8 cellular contexts compared by ENCODE assay signal in genomic region chr11:8682219-8683114, GRCh38. TPM values are rescaled to one million over a fixed set of nuclear protein-coding genes. Genes with fewer than 3 reads are reported as not detected.
DNase-seq lines count a peak whose midpoint lies in the region; FAIRE-seq and TF ChIP-seq lines count a peak whose summit lies in the region.

Gene RPL27A, plus strand, starts transcription at chr11:8682792. Its CDS starts 22 bp downstream, at chr11:8682814.
Gene TRIM66, minus strand, starts transcription at chr11:8682665. Its CDS starts 10,391 bp downstream, at chr11:8672274.

- peak within 1 kb of the TSS; percentile 92 for H3K27ac ChIP-seq in MM.1S (ENCODE audit: low read length)
- peak within 1 kb of the TSS; percentile 91 to 98 (median 97) for H3K27ac ChIP-seq in stomach

- peaks cover 33% of the 10 kb centered on the region for H3K36me3 Mint-ChIP-seq in neural crest cell (ENCODE audit: low read depth)

- H3K4me2 ChIP-seq in MM.1S (ENCODE audit: low read depth, low read length), result peak within 1 kb of the TSS; percentile 90

- H3K9ac ChIP-seq in MM.1S (ENCODE audit: low read length), result peak within 1 kb of the TSS; percentile 99

- H3K27me3 Mint-ChIP-seq in neural crest cell (ENCODE audit: low read depth), result peaks cover 2% of the 10 kb centered on the region

- peaks cover 6% of the 10 kb centered on the region for H3K9me3 Mint-ChIP-seq in neural crest cell

- H3K79me2 ChIP-seq in MM.1S (ENCODE audit: low read length), result peaks cover 50% of the 10 kb centered on the region

- WGBS in stomach, 5 donors, result 0 to 1% (median 1%) methylated on average over 43 to 73 of the region's 73 CpGs

- intact Hi-C loops in stomach (cut with DNase I; ENCODE audit: low total_unique reads), result loop anchor here (10.0 kb wide), 1 partner anchor 282 kb away; the partner anchor contains the start of gene TMEM9B

- H3K27me3 ChIP-seq in MM.1S (replicated peaks; ENCODE audit: insufficient read depth, low read length), result no peaks in the 10 kb centered on the region
- H3K27me3 ChIP-seq in stomach, result no peaks in the 10 kb centered on the region

- H3K27ac Mint-ChIP-seq in neural crest cell (ENCODE audit: unreplicated experiment), result peak within 1 kb of the TSS; percentile 97

- H3K9me2 ChIP-seq in MM.1S (replicated peaks; ENCODE audit: insufficient read depth, low read length), result no peaks in the 10 kb centered on the region

- TF ChIP-seq EP300 in stomach (IDR thresholded peaks at IDR 0.05), result no peak

- H3K9me3 ChIP-seq in MM.1S (replicated peaks; ENCODE audit: insufficient read depth, low read length) (no peaks in the 10 kb centered on the region), stomach (no peaks in the 10 kb centered on the region)

- TF ChIP-seq CTCF in MM.1S (IDR thresholded peaks at IDR 0.05; ENCODE audit: low read length) (no peak), neural crest cell (conservative IDR thresholded peaks at IDR 0.05) (peak; percentile 34), stomach (IDR thresholded peaks at IDR 0.05) (no peak)

- H4K20me1 ChIP-seq in MM.1S (ENCODE audit: insufficient read depth, low read length), result 0 out of 2 replicates have a peak, but pooled peaks cover 7% of the 10 kb centered on the region

- peak within 1 kb of the TSS; percentile 99 for H3K4me3 Mint-ChIP-seq in neural crest cell

- H3K4me1 Mint-ChIP-seq in neural crest cell, result peaks cover 52% of the 10 kb centered on the region

- H3F3A ChIP-seq in MM.1S (ENCODE audit: insufficient read depth, low read length), result peaks cover 49% of the 10 kb centered on the region

- H2AFZ ChIP-seq in MM.1S (ENCODE audit: low read length), result peak within 1 kb of the TSS; percentile 75

- H3K4me1 ChIP-seq in MM.1S (ENCODE audit: low read length), result peaks cover 36% of the 10 kb centered on the region
- peaks cover 24 to 51% (median 33%) of the 10 kb centered on the region in 4 donors for H3K4me1 ChIP-seq in stomach

- H3K4me3 ChIP-seq in MM.1S (ENCODE audit: low read length) (peak within 1 kb of the TSS; percentile 99), stomach (peak within 1 kb of the TSS; percentile 87 to 94 (median 90))

- TF ChIP-seq POLR2A in stomach (IDR thresholded peaks at IDR 0.05), result peak in 2 of 4 donors; percentile 93 to 96

- DNase-seq in HCEC 1CT (peak; percentile 96), MM.1S (peak; percentile 98), SHP77 treated with DMSO at 0.1 percent for 48 hours (lab: John Stamatoyannopoulos, UW) (peak; percentile 50), fibroblast of the conjunctiva (ENCODE audit: low read depth) (peak; percentile 93), neural crest cell (ENCODE audit: low read depth, low spot score) (peak; percentile 99), stomach (peak; percentile 99)
- peak; percentile 100 for DNase-seq in activated effector memory CD4-positive, alpha-beta T cell treated with anti-CD3 and anti-CD28 coated beads, Interleukin-2, amount 50 U/mL, for 16 hours

- H3K36me3 ChIP-seq in MM.1S (replicated peaks; ENCODE audit: insufficient read depth, low read length) (peaks cover 14% of the 10 kb centered on the region; the same call in 1 of the 2 replicates), stomach (peaks cover 36 to 51% (median 45%) of the 10 kb centered on the region in 4 donors)

- FAIRE-seq in G401.6 (lab: Jason Lieb, UNC), result peak; percentile 92

RNA-seq across cellular contexts. Expression of gene RPL27A, which starts in this region (rescaled TPM):
- total RNA-seq in neural crest cell, result 711 and 720 TPM in 2 replicates
- 1,000 to 10,000 TPM in 1 of 5 donors, 100 to 1,000 TPM in 4; 138 to 1,118 (median 938) TPM for total RNA-seq in stomach
- polyA plus RNA-seq in stomach, result 1,000 to 10,000 TPM; 3,539 to 4,507 (median 3,746) TPM

RNA-seq across cellular contexts. Expression of gene TRIM66, which starts in this region (rescaled TPM):
- total RNA-seq in neural crest cell (6.5 and 10.2 TPM in 2 replicates), stomach (1 to 10 TPM; 2.3 to 8.7 (median 7.0) TPM)
- polyA plus RNA-seq in stomach, result 1 to 10 TPM in 2 of 3 donors, under 1 TPM in 1; 0.76 to 1.9 (median 1.2) TPM

Comparison
In these comparisons a context has a peak if more than half of its experiments do, and no peak if none do; other contexts are left out.
1. Peak in every context shown above with its lines: DNase-seq, H3K4me3 ChIP-seq and H3K27ac ChIP-seq.
2. DNase-seq: peak in every context shown above with its lines; median percentile 100 in activated effector memory CD4-positive, alpha-beta T cell treated with anti-CD3 and anti-CD28 coated beads, Interleukin-2, amount 50 U/mL, for 16 hours; 99 in neural crest cell; 99 in stomach; 98 in MM.1S; 96 in HCEC 1CT; 93 in fibroblast of the conjunctiva; 50 in SHP77 treated with DMSO at 0.1 percent for 48 hours.